Comparison of ENCODE assay signal across 2 cellular contexts in genomic region chr11:117061256-117061655, GRCh38.
A peak's percentile ranks its signal among the peaks of the same experiment; 100 is the strongest.
TF ChIP-seq lines count a peak whose summit lies in the region.

No MANE protein-coding gene starts in this region.

TF ChIP-seq in HEK293, 187 proteins besides CTCF, POLR2A, EP300 and RAD21:
- TF ChIP-seq ZNF341 (tag by site-specific recombination; IDR thresholded peaks at IDR 0.05; ENCODE audit: low read depth) (peak; percentile 28; the same call in 1 of the 2 replicates), ZNF596 (tag by site-specific recombination; IDR thresholded peaks at IDR 0.05) (no peak), PRDM6 (tag by site-specific recombination; IDR thresholded peaks at IDR 0.05) (peak; percentile 57; the same call in 1 of the 2 replicates)

TF ChIP-seq in HepG2, 621 proteins besides CTCF, POLR2A, EP300 and RAD21:
- TF ChIP-seq ZNF367 (CRISPR knock-in tag; IDR thresholded peaks at IDR 0.05; ENCODE audit: borderline replicate concordance) = no peak
- peak; percentile 61; the same call in 1 of the 2 replicates for TF ChIP-seq CEBPB (IDR thresholded peaks at IDR 0.05; ENCODE audit: borderline replicate concordance, low read depth, low read length)
